Comparison of ENCODE assay signal across 8 cellular contexts in genomic region chr19:41261474-41262190, GRCh38. TPM values are rescaled to one million over a fixed set of nuclear protein-coding genes. Genes with fewer than 3 reads are reported as not detected.
DNase-seq lines count a peak whose midpoint lies in the region; ATAC-seq and TF ChIP-seq lines count a peak whose summit lies in the region.

No MANE protein-coding gene starts in this region.

- H3K9me3 Mint-ChIP-seq in naive B cell: peaks cover 0 to 2% (median 0%) of the 10 kb centered on the region in 7 donors

- peak overlapping the region; percentile 39 to 100 for H3K9ac ChIP-seq in colonic mucosa (ENCODE audit: low read depth in 2 of 2, low read length in 2 of 2)

- intact Hi-C loops in colonic mucosa (cut with DNase I): loop anchor here (2.0 kb wide), 1 partner anchor 57 kb away; no protein-coding TSS in a partner anchor

- TF ChIP-seq CTCF in AG09309 (IDR thresholded peaks at IDR 0.05; ENCODE audit: control insufficient read depth, insufficient read depth, low read depth, low read length, missing control alignments): no peak
- TF ChIP-seq CTCF in NB4 (IDR thresholded peaks at IDR 0.05; ENCODE audit: low read depth, low read length): no peak
- TF ChIP-seq CTCF in colonic mucosa (IDR thresholded peaks at IDR 0.05): no peak

- ATAC-seq in naive B cell (ENCODE audit: low read depth in 2 of 2) (no peak), GM21619 (IDR thresholded peaks at IDR 0.05; ENCODE audit: unreplicated experiment) (no peak), HG03097 (IDR thresholded peaks at IDR 0.05; ENCODE audit: low FRiP score, unreplicated experiment) (no peak)

- peaks cover 30 to 36% (median 32%) of the 10 kb centered on the region in 3 donors for H3K4me1 Mint-ChIP-seq in naive B cell

- H3K36me3 ChIP-seq in colonic mucosa: no peaks in the 10 kb centered on the region

- H3K4me3 ChIP-seq in AG09309 (ENCODE audit: control insufficient read depth, low read depth, low read length) (peak overlapping the region; percentile 53), NB4 (ENCODE audit: low read depth, low read length) (peak overlapping the region; percentile 34), colonic mucosa (peak overlapping the region; percentile 48)

- no peaks in the 10 kb centered on the region for H3K9me3 ChIP-seq in colonic mucosa

- H3K27ac ChIP-seq in colonic mucosa: peak overlapping the region; percentile 98

- peak overlapping the region; percentile 100 for H3K27ac Mint-ChIP-seq in naive B cell

- no peak for TF ChIP-seq POLR2A in NB4 (IDR thresholded peaks at IDR 0.05; ENCODE audit: extremely low read depth, insufficient read length)

- H3K4me3 Mint-ChIP-seq in naive B cell: peak overlapping the region; percentile 81 to 99 (median 96)

- no peaks in the 10 kb centered on the region for H3K27me3 Mint-ChIP-seq in naive B cell

- DNase-seq in AG09309 (ENCODE audit: low read depth) (no peak), NB4 (ENCODE audit: low read depth) (no peak), colonic mucosa (peak; percentile 22), naive B cell (peak; percentile 7), RPMI8226 (no peak), ureter (ENCODE audit: low spot score) (no peak)

- H3K36me3 Mint-ChIP-seq in naive B cell: no peaks in the 10 kb centered on the region

- peaks cover 6% of the 10 kb centered on the region for H3K4me1 ChIP-seq in colonic mucosa

- no peaks in the 10 kb centered on the region for H3K27me3 ChIP-seq in colonic mucosa

RNA-seq across cellular contexts. Expression of gene HNRNPUL1, which starts 2.5 kb away (rescaled TPM):
- total RNA-seq in colonic mucosa (100 to 1,000 TPM; 179 to 233 TPM), ureter (183 TPM)
- polyA plus RNA-seq in naive B cell (ENCODE audit: low read depth in 6 of 6): 10 to 100 TPM; 26.2 to 85.3 (median 54.4) TPM

RNA-seq across cellular contexts. Expression of gene AXL, which starts 42.6 kb away (rescaled TPM):
- total RNA-seq in colonic mucosa: 10 to 100 TPM in 1 of 2 donors, 1 to 10 TPM in 1; 6.2 to 21.4 TPM
- 1 to 10 TPM in 1 of 6 donors, under 1 TPM in 4, not detected in 1; 0.05 to 1.4 (median 0.26) TPM for polyA plus RNA-seq in naive B cell (ENCODE audit: low read depth in 6 of 6)
- 40.1 TPM for total RNA-seq in ureter

RNA-seq across cellular contexts. Expression of gene CCDC97, which starts 48.3 kb away (rescaled TPM):
- total RNA-seq in colonic mucosa: 10 to 100 TPM; 20.6 to 30.5 TPM
- polyA plus RNA-seq in naive B cell (ENCODE audit: low read depth in 6 of 6): 10 to 100 TPM; 19.8 to 37.2 (median 31.7) TPM
- total RNA-seq in ureter: 38.3 TPM

Comparison
In these comparisons a context has a peak if more than half of its experiments do, and no peak if none do; other contexts are left out.
1. DNase-seq: peak in colonic mucosa (single experiment) and naive B cell (single experiment); none in AG09309 (single experiment), NB4 (single experiment), RPMI8226 (single experiment) and ureter (single experiment).
2. Peak in every context shown above with its lines, with median percentiles within 50 percentile points of each other: H3K4me3 ChIP-seq.